Comparison of ENCODE assay signal across 12 cellular contexts in genomic region chr14:93041002-93041401, GRCh38.
DNase-seq lines count a peak whose midpoint lies in the region; ATAC-seq and TF ChIP-seq lines count a peak whose summit lies in the region.
"Had no signal": no experiment of that assay in that cellular context is flagged by ENCODE, and none has a peak within 500 bp of the region (broad histone marks: within the 10 kb centered on the region; RNA-seq: fewer than 3 reads in every experiment).

No MANE protein-coding gene starts in this region.

- H3K27me3 ChIP-seq in H7 (ENCODE audit: control insufficient read depth, insufficient read depth, low read length) (no peaks in the 10 kb centered on the region), iPS-18a (ENCODE audit: control insufficient read depth, insufficient read depth, low read length) (no peaks in the 10 kb centered on the region)

- peaks cover 79% of the 10 kb centered on the region for H3K4me1 Mint-ChIP-seq in activated CD8-positive, alpha-beta T cell treated with anti-CD3 and anti-CD28 coated beads for 36 hours (ENCODE audit: low read depth)
- peaks cover 91% of the 10 kb centered on the region for H3K4me1 Mint-ChIP-seq in stimulated activated memory B cell treated with anti-CD40 and anti-IgM and Interleukin-4, amounts not matched to agents 10 μg/mL and 1 μg/mL and 100 μg/mL, for 72 hours

- H3K4me3 ChIP-seq in H7 (ENCODE audit: insufficient read depth, low read depth, low read length) = no peak overlapping the region
- peak overlapping the region; percentile 15 for H3K4me3 ChIP-seq in iPS-18a (ENCODE audit: low read length)

- POLR2A ChIA-PET in activated CD8-positive, alpha-beta T cell treated with anti-CD3 and anti-CD28 coated beads for 36 hours (lab: Charles Lee) = no interaction called here

- H3K27me3 Mint-ChIP-seq in activated CD8-positive, alpha-beta T cell treated with anti-CD3 and anti-CD28 coated beads for 36 hours = no peaks in the 10 kb centered on the region
- no peaks in the 10 kb centered on the region for H3K27me3 Mint-ChIP-seq in stimulated activated memory B cell treated with anti-CD40 and anti-IgM and Interleukin-4, amounts not matched to agents 10 μg/mL and 1 μg/mL and 100 μg/mL, for 72 hours

- H3K9ac ChIP-seq in iPS-18a (ENCODE audit: low read length) = peak overlapping the region; percentile 6

- no peak for ATAC-seq in activated CD8-positive, alpha-beta T cell treated with anti-CD3 and anti-CD28 coated beads for 36 hours
- no peak for ATAC-seq in stimulated activated memory B cell treated with anti-CD40 and anti-IgM and Interleukin-4, amounts not matched to agents 10 μg/mL and 1 μg/mL and 100 μg/mL, for 72 hours

- H3K36me3 ChIP-seq in H7 (replicated peaks; ENCODE audit: control insufficient read depth, insufficient read depth, low read length) (no peaks in the 10 kb centered on the region), iPS-18a (ENCODE audit: control insufficient read depth, low read depth, low read length) (no peaks in the 10 kb centered on the region)

- peak overlapping the region; percentile 61 for H3K27ac Mint-ChIP-seq in activated CD8-positive, alpha-beta T cell treated with anti-CD3 and anti-CD28 coated beads for 36 hours
- peak overlapping the region; percentile 90 for H3K27ac Mint-ChIP-seq in stimulated activated memory B cell treated with anti-CD40 and anti-IgM and Interleukin-4, amounts not matched to agents 10 μg/mL and 1 μg/mL and 100 μg/mL, for 72 hours

- H3K4me1 ChIP-seq in iPS-18a (ENCODE audit: control insufficient read depth, low read depth, low read length) = peaks cover 43% of the 10 kb centered on the region

- CTCF ChIA-PET in activated CD8-positive, alpha-beta T cell treated with anti-CD3 and anti-CD28 coated beads for 36 hours (lab: Charles Lee) = interaction anchor here (1.4 to 4.0 kb wide), 2 partner anchors 73 to 88 kb away, joined by 7 to 13 read pairs; no protein-coding TSS in a partner anchor

- H3K4me3 Mint-ChIP-seq in activated CD8-positive, alpha-beta T cell treated with anti-CD3 and anti-CD28 coated beads for 36 hours = no peak overlapping the region
- peak overlapping the region; percentile 7 for H3K4me3 Mint-ChIP-seq in stimulated activated memory B cell treated with anti-CD40 and anti-IgM and Interleukin-4, amounts not matched to agents 10 μg/mL and 1 μg/mL and 100 μg/mL, for 72 hours

- H3K36me3 Mint-ChIP-seq in activated CD8-positive, alpha-beta T cell treated with anti-CD3 and anti-CD28 coated beads for 36 hours (ENCODE audit: low read depth) = no peaks in the 10 kb centered on the region
- peaks cover 21% of the 10 kb centered on the region for H3K36me3 Mint-ChIP-seq in stimulated activated memory B cell treated with anti-CD40 and anti-IgM and Interleukin-4, amounts not matched to agents 10 μg/mL and 1 μg/mL and 100 μg/mL, for 72 hours

- H3K27ac ChIP-seq in iPS-18a (ENCODE audit: low read length) = peak overlapping the region; percentile 16

- H3K9me3 Mint-ChIP-seq in activated CD8-positive, alpha-beta T cell treated with anti-CD3 and anti-CD28 coated beads for 36 hours = no peaks in the 10 kb centered on the region
- no peaks in the 10 kb centered on the region for H3K9me3 Mint-ChIP-seq in stimulated activated memory B cell treated with anti-CD40 and anti-IgM and Interleukin-4, amounts not matched to agents 10 μg/mL and 1 μg/mL and 100 μg/mL, for 72 hours

- no peaks in the 10 kb centered on the region for H3K9me3 ChIP-seq in iPS-18a (ENCODE audit: control insufficient read depth, low read depth, low read length)

- intact Hi-C loops in activated CD8-positive, alpha-beta T cell treated with anti-CD3 and anti-CD28 coated beads for 36 hours (cut with micrococcal nuclease) = no loop called here

- no peak for TF ChIP-seq CTCF in activated CD8-positive, alpha-beta T cell treated with anti-CD3 and anti-CD28 coated beads for 36 hours (IDR thresholded peaks at IDR 0.05)

- DNase-seq in H7 (peak; percentile 90), CD1c-positive myeloid dendritic cell (ENCODE audit: extremely low spot score) (no peak), DMS79 (lab: John Stamatoyannopoulos, UW) (no peak)
- no peak for DNase-seq in activated CD8-positive, alpha-beta T cell treated with anti-CD3 and anti-CD28 coated beads for 36 hours
- DNase-seq in effector CD4-positive, alpha-beta T cell = no peak
- no peak for DNase-seq in central memory CD4-positive, alpha-beta T cell
- DNase-seq: activated naive CD4-positive, alpha-beta T cell treated with anti-CD3 and anti-CD28 coated beads, Interleukin-2, amount 50 U/mL, for 16 hours; NCI-H2081 treated with DMSO at 0.1 percent for 48 hours; stimulated activated CD4-positive, alpha-beta T cell treated with anti-CD3 and anti-CD28 coated beads, Interleukin-12 subunit alpha, Interleukin-12 subunit beta, amount 100 ng/mL, for 4 hours; stimulated activated CD8-positive, alpha-beta memory T cell treated with anti-CD3 and anti-CD28 coated beads, Interleukin-4, amount 100 ng/mL, for 48 hours had no signal
